Comparison of ENCODE assay signal across 8 cellular contexts in the genomic region with DNA sequence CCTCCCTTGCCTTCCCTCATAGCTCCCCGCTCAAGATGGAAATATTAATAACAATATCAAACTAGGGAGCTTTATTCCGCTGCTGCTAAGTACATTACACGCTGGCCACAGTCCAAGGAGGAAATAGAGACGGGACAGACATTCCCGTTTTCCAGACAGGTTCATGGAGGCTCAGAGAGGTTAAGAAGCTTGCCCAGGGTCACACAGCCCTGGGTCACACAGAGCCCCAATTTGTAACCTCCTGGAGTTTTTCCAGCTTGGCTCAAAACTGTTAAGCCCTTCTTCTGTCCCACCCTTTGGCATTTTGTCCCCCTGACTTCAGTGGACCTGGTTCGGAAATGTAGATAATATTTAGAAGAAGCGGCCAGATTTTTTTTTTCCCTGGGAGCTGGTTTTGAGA.
DNase-seq lines count a peak whose midpoint lies in the region; ATAC-seq, FAIRE-seq and TF ChIP-seq lines count a peak whose summit lies in the region.

No MANE protein-coding gene starts in this region.

- TF ChIP-seq CTCF in WERI-Rb-1 (IDR thresholded peaks at IDR 0.05; ENCODE audit: low read depth, low read length) (no peak), fibroblast of pulmonary artery (IDR thresholded peaks at IDR 0.05; ENCODE audit: low read length, missing control alignments) (no peak)

- no peak for ATAC-seq in HG03159 (IDR thresholded peaks at IDR 0.05; ENCODE audit: unreplicated experiment)

- no peak for FAIRE-seq in HTR-8/SVneo (lab: Jason Lieb, UNC)

- DNase-seq in WERI-Rb-1 (no peak), fibroblast of pulmonary artery (ENCODE audit: low read depth) (no peak), skeletal muscle cell (ENCODE audit: low read depth) (no peak), HTR-8/SVneo (ENCODE audit: insufficient read length, low spot score) (no peak), activated gamma-delta T cell (lab: John Stamatoyannopoulos, UW) (no peak), KBM-7 (no peak)

- H3K27me3 ChIP-seq in WERI-Rb-1 (ENCODE audit: insufficient read depth, low read depth, severe bottlenecking) = no peaks in the 10 kb centered on the region

- H3K9me3 ChIP-seq in WERI-Rb-1 (ENCODE audit: severe bottlenecking) = peaks cover 3% of the 10 kb centered on the region

- H3K4me3 ChIP-seq in GM08714 (ENCODE audit: low read length) (peak overlapping the region; percentile 62; the same call in 1 of the 2 replicates), WERI-Rb-1 (ENCODE audit: low read depth, low read length) (no peak overlapping the region), fibroblast of pulmonary artery (replicated peaks; ENCODE audit: low read depth, low read length) (peak overlapping the region; percentile 88), skeletal muscle cell (ENCODE audit: low read depth, low read length) (peak overlapping the region; percentile 73)

- in situ Hi-C loops in KBM-7 (cut with MboI; ENCODE audit: low pct_unique_long_range_greater_than_20kb, low sequenced_read_pairs) = no loop called here

- peak overlapping the region; percentile 83; the same call in 1 of the 2 replicates for H3K27ac ChIP-seq in WERI-Rb-1

- peaks cover 14% of the 10 kb centered on the region for H3K36me3 ChIP-seq in WERI-Rb-1
